Comparison of ENCODE assay signal across 8 cellular contexts in genomic region chr2:120012771-120013568, GRCh38. TPM values are rescaled to one million over a fixed set of nuclear protein-coding genes. Genes with fewer than 3 reads are reported as not detected.
DNase-seq lines count a peak whose midpoint lies in the region; ATAC-seq and TF ChIP-seq lines count a peak whose summit lies in the region.

EPB41L5 (plus strand) TSS chr2:120013077; CDS start chr2:120019085, 6,008 bp downstream.

- H3K4me3 ChIP-seq in GM12865 (ENCODE audit: low read depth, low read length) (peak within 1 kb of the TSS; percentile 61), left ventricle myocardium inferior (peak within 1 kb of the TSS; percentile 99), prostate gland (peak within 1 kb of the TSS; percentile 95 to 100)

- peak; percentile 61 for TF ChIP-seq POLR2A in prostate gland (IDR thresholded peaks at IDR 0.05)

- WGBS in prostate gland, result under 1% methylated on average over 63 of the region's 102 CpGs

- ATAC-seq in HG02678 (IDR thresholded peaks at IDR 0.05; ENCODE audit: unreplicated experiment), result peak; percentile 90

- TF ChIP-seq CTCF in GM12865 (IDR thresholded peaks at IDR 0.05; ENCODE audit: insufficient read depth, low read depth, low read length, missing control alignments), result no peak
- TF ChIP-seq CTCF in left ventricle myocardium inferior (IDR thresholded peaks at IDR 0.05; ENCODE audit: borderline replicate concordance), result no peak
- TF ChIP-seq CTCF in prostate gland (IDR thresholded peaks at IDR 0.05), result no peak

- peak; percentile 91 for DNase-seq in GM12865 (ENCODE audit: low read depth)
- peak; percentile 64 for DNase-seq in NCI-H128 (lab: John Stamatoyannopoulos, UW; ENCODE audit: unreplicated experiment)
- peak; percentile 61 for DNase-seq in T follicular helper cell (ENCODE audit: low read depth)
- DNase-seq in amniotic epithelial cell (ENCODE audit: low read depth), result peak; percentile 94
- DNase-seq in left ventricle myocardium inferior, result peak; percentile 92
- peak; percentile 90 for DNase-seq in prostate gland (ENCODE audit: low spot score)
- peak; percentile 92 for DNase-seq in ureter (ENCODE audit: low spot score)

- H3K27me3 ChIP-seq in left ventricle myocardium inferior (ENCODE audit: low read depth) (no peaks in the 10 kb centered on the region), prostate gland (replicated peaks; ENCODE audit: insufficient read depth) (no peaks in the 10 kb centered on the region)

- intact Hi-C loops in left ventricle myocardium inferior (cut with micrococcal nuclease) (no loop called here), prostate gland (cut with DNase I) (loop anchor here (2.0 kb wide), 1 partner anchor 254 kb away; the partner anchor contains the start of gene PTPN4)

- H3K36me3 ChIP-seq in left ventricle myocardium inferior (no peaks in the 10 kb centered on the region), prostate gland (no peaks in the 10 kb centered on the region)

- H3K4me1 ChIP-seq in left ventricle myocardium inferior (peaks cover 30% of the 10 kb centered on the region), prostate gland (replicated peaks) (no peaks in the 10 kb centered on the region)

- no peaks in the 10 kb centered on the region for H3K9me3 ChIP-seq in left ventricle myocardium inferior (replicated peaks)
- H3K9me3 ChIP-seq in prostate gland, result no peaks in the 10 kb centered on the region

- peak within 1 kb of the TSS; percentile 90 for H3K27ac ChIP-seq in left ventricle myocardium inferior (replicated peaks)
- H3K27ac ChIP-seq in prostate gland, result peak within 1 kb of the TSS; percentile 91

RNA-seq across cellular contexts. Expression of gene EPB41L5, which starts in this region (rescaled TPM):
- 9.1 TPM for total RNA-seq in left ventricle myocardium inferior
- 10 to 100 TPM; 37.1 to 51.1 TPM for total RNA-seq in prostate gland
- total RNA-seq in ureter, result 26.7 TPM

Comparison
In these comparisons a context has a peak if more than half of its experiments do, and no peak if none do; other contexts are left out.
1. Peak in every context shown above with its lines: DNase-seq, ATAC-seq, H3K4me3 ChIP-seq and H3K27ac ChIP-seq.